8 cellular contexts compared by ENCODE assay signal in genomic region chr1:179025125-179025974, GRCh38. TPM values are rescaled to one million over a fixed set of nuclear protein-coding genes. Genes with fewer than 3 reads are reported as not detected.
DNase-seq lines count a peak whose midpoint lies in the region; ATAC-seq and FAIRE-seq lines count a peak whose summit lies in the region.

Gene FAM20B, plus strand, starts transcription at chr1:179025894. Its CDS starts 17,954 bp downstream, at chr1:179043848.

- peaks cover 2% of the 10 kb centered on the region in 2 donors for H3K36me3 Mint-ChIP-seq in activated T-cell treated with anti-CD3 and anti-CD28 coated beads, Interleukin-2, amount 50 U/mL, for 72 hours (ENCODE audit: insufficient read depth in 2 of 2)

- H3K27me3 Mint-ChIP-seq in activated T-cell treated with anti-CD3 and anti-CD28 coated beads, Interleukin-2, amount 50 U/mL, for 72 hours (ENCODE audit: low read depth), result peaks cover 1% of the 10 kb centered on the region

- H3K9me3 ChIP-seq in muscle layer of colon (ENCODE audit: low read length), result no peaks in the 10 kb centered on the region

- H3K4me3 Mint-ChIP-seq in activated T-cell treated with anti-CD3 and anti-CD28 coated beads, Interleukin-2, amount 50 U/mL, for 72 hours, result peak within 1 kb of the TSS; percentile 93 to 94

- H3K27ac ChIP-seq in muscle layer of colon (ENCODE audit: low read depth, low read length), result peak within 1 kb of the TSS; percentile 84

- H3K4me1 Mint-ChIP-seq in activated T-cell treated with anti-CD3 and anti-CD28 coated beads, Interleukin-2, amount 50 U/mL, for 72 hours (ENCODE audit: low read depth), result peaks cover 45% of the 10 kb centered on the region

- no peaks in the 10 kb centered on the region for H3K27me3 ChIP-seq in muscle layer of colon (ENCODE audit: control insufficient read depth in 1 of 2, insufficient read depth in 2 of 2, low read length in 2 of 2)

- H3K4me1 ChIP-seq in muscle layer of colon (ENCODE audit: insufficient read depth, low read length), result peaks cover 28% of the 10 kb centered on the region

- peak within 1 kb of the TSS; percentile 73 for H3K9ac ChIP-seq in muscle layer of colon (ENCODE audit: low read length)

- no peaks in the 10 kb centered on the region for H3K36me3 ChIP-seq in muscle layer of colon (ENCODE audit: insufficient read depth, low read length)

- FAIRE-seq in RCC 7860 (lab: Jason Lieb, UNC), result no peak

- peak within 1 kb of the TSS; percentile 74 to 91 for H3K4me3 ChIP-seq in muscle layer of colon (ENCODE audit: low read depth in 1 of 2, low read length in 2 of 2)

- H3K27ac Mint-ChIP-seq in activated T-cell treated with anti-CD3 and anti-CD28 coated beads, Interleukin-2, amount 50 U/mL, for 72 hours, result peak within 1 kb of the TSS; percentile 88

- DNase-seq in DMS153 (lab: John Stamatoyannopoulos, UW), result peak; percentile 90
- peak; percentile 78 for DNase-seq in KG1 (lab: John Stamatoyannopoulos, UW)
- peak; percentile 82 for DNase-seq in RCC 7860 (ENCODE audit: low spot score)
- peak; percentile 92 to 93 for DNase-seq in activated T-cell treated with anti-CD3 and anti-CD28 coated beads, Interleukin-2, amount 50 U/mL, for 72 hours
- DNase-seq in stimulated activated CD8-positive, alpha-beta memory T cell treated with anti-CD3 and anti-CD28 coated beads, Interleukin-4, amount 100 ng/mL, for 48 hours, result peak; percentile 91

- ATAC-seq in GM21737 (IDR thresholded peaks at IDR 0.05; ENCODE audit: unreplicated experiment) (peak; percentile 75), esophagus mucosa (peak; percentile 97)
- peak; percentile 85 to 86 for ATAC-seq in activated T-cell treated with anti-CD3 and anti-CD28 coated beads, Interleukin-2, amount 50 U/mL, for 72 hours (replicated peaks in 1 of 2)

- no peaks in the 10 kb centered on the region for H3K9me3 Mint-ChIP-seq in activated T-cell treated with anti-CD3 and anti-CD28 coated beads, Interleukin-2, amount 50 U/mL, for 72 hours

RNA-seq across cellular contexts. Expression of gene FAM20B, which starts in this region (rescaled TPM):
- 10 to 100 TPM; 30.3 to 33.6 TPM for total RNA-seq in activated T-cell treated with anti-CD3 and anti-CD28 coated beads, Interleukin-2, amount 50 U/mL, for 72 hours
- 18.2 TPM for total RNA-seq in esophagus mucosa

Comparison
In these comparisons a context has a peak if more than half of its experiments do, and no peak if none do; other contexts are left out.
1. Peak in every context shown above with its lines: DNase-seq, ATAC-seq, H3K4me3 ChIP-seq and H3K27ac ChIP-seq.